1 cellular context compared by ENCODE assay signal in genomic region chr2:235394278-235394828, GRCh38.
A peak's percentile ranks its signal among the peaks of the same experiment; 100 is the strongest.
TF ChIP-seq lines count a peak whose summit lies in the region.

No MANE protein-coding gene starts in this region.

TF ChIP-seq in K562, 482 proteins besides CTCF, POLR2A, EP300 and RAD21 (continued from another document and continues in another):
- no peak for TF ChIP-seq RNF219 (CRISPR knock-in tag; IDR thresholded peaks at IDR 0.05)
- TF ChIP-seq BRF1 (IDR thresholded peaks at IDR 0.05; ENCODE audit: borderline replicate concordance, extremely low read depth, insufficient read length) = no peak
- TF ChIP-seq ZNF644 (tag; IDR thresholded peaks at IDR 0.05; ENCODE audit: low read depth) = no peak
- no peak for TF ChIP-seq SETDB1 (IDR thresholded peaks at IDR 0.05; ENCODE audit: low read length)
- TF ChIP-seq ZNF140 (CRISPR knock-in tag; IDR thresholded peaks at IDR 0.05) = no peak
- no peak for TF ChIP-seq ELF2 (CRISPR knock-in tag; IDR thresholded peaks at IDR 0.05)
- TF ChIP-seq CAMTA2 (CRISPR knock-in tag; conservative IDR thresholded peaks at IDR 0.05) = no peak
- TF ChIP-seq HDAC1 (IDR thresholded peaks at IDR 0.05) = no peak
- TF ChIP-seq ZBTB26 (CRISPR knock-in tag; IDR thresholded peaks at IDR 0.05) = no peak
- no peak for TF ChIP-seq ATF2 (CRISPR knock-in tag; IDR thresholded peaks at IDR 0.05)
- no peak for TF ChIP-seq ATF7 (IDR thresholded peaks at IDR 0.05)
- no peak for TF ChIP-seq MBD2 (IDR thresholded peaks at IDR 0.05; ENCODE audit: borderline replicate concordance, low read depth)
- TF ChIP-seq CHD1 (IDR thresholded peaks at IDR 0.05; ENCODE audit: low read length) = no peak
- TF ChIP-seq ATF3 (IDR thresholded peaks at IDR 0.05) = peak; percentile 72
- no peak for TF ChIP-seq ATF3 (CRISPR knock-in tag; conservative IDR thresholded peaks at IDR 0.05)
- TF ChIP-seq NR0B1 (IDR thresholded peaks at IDR 0.05; ENCODE audit: partially characterized antibody) = no peak
- TF ChIP-seq ZFP1 (CRISPR knock-in tag; IDR thresholded peaks at IDR 0.05) = no peak
- TF ChIP-seq ZNF586 (CRISPR knock-in tag; conservative IDR thresholded peaks at IDR 0.05) = no peak
- TF ChIP-seq ZNF280B (CRISPR knock-in tag; IDR thresholded peaks at IDR 0.05) = no peak
- no peak for TF ChIP-seq UBTF (IDR thresholded peaks at IDR 0.05; ENCODE audit: borderline replicate concordance in 1 of 2, low read depth in 2 of 2, low read length in 2 of 2)
- TF ChIP-seq KDM1A (IDR thresholded peaks at IDR 0.05) = peak; percentile 66 to 79; a peak in 3 of 4 replicates
- TF ChIP-seq ZNF707 (CRISPR knock-in tag; conservative IDR thresholded peaks at IDR 0.05) = no peak
- no peak for TF ChIP-seq SRSF9 (IDR thresholded peaks at IDR 0.05; ENCODE audit: borderline replicate concordance, low read depth, low read length)
- TF ChIP-seq CBFB (CRISPR knock-in tag; IDR thresholded peaks at IDR 0.05) = no peak
- no peak for TF ChIP-seq ZBED1 (IDR thresholded peaks at IDR 0.05)
- no peak for TF ChIP-seq SPI1 (IDR thresholded peaks at IDR 0.05; ENCODE audit: borderline replicate concordance, low read depth, low read length)
- no peak for TF ChIP-seq MGA (IDR thresholded peaks at IDR 0.05)
- no peak for TF ChIP-seq CXXC5 (CRISPR knock-in tag; IDR thresholded peaks at IDR 0.05)
- no peak for TF ChIP-seq KDM2B (CRISPR knock-in tag; IDR thresholded peaks at IDR 0.05)
- no peak for TF ChIP-seq RB1 (IDR thresholded peaks at IDR 0.05; ENCODE audit: low read depth)
- no peak for TF ChIP-seq ZNF57 (CRISPR knock-in tag; IDR thresholded peaks at IDR 0.05)
- peak; percentile 90 for TF ChIP-seq FOSL1 (tag; conservative IDR thresholded peaks at IDR 0.05)
- TF ChIP-seq KHSRP (IDR thresholded peaks at IDR 0.05) = no peak
- TF ChIP-seq FUS (optimal IDR thresholded peaks at IDR 0.05; ENCODE audit: low read depth, low read length) = no peak
- no peak for TF ChIP-seq ZBTB43 (CRISPR knock-in tag; IDR thresholded peaks at IDR 0.05)
- no peak for TF ChIP-seq MAZ (CRISPR knock-in tag; conservative IDR thresholded peaks at IDR 0.05 in 1 of 2, IDR thresholded peaks at IDR 0.05 in 1 of 2)
